ENCODE assay signal across 8 cellular contexts in genomic region chr18:48408727-48409590, GRCh38. TPM values are rescaled to one million over a fixed set of nuclear protein-coding genes. Genes with fewer than 3 reads are reported as not detected.
DNase-seq lines count a peak whose midpoint lies in the region; ATAC-seq and TF ChIP-seq lines count a peak whose summit lies in the region.

TSS of gene ZBTB7C (minus strand) at chr18:48409383.

- in situ Hi-C loops in KBM-7 (cut with MboI; ENCODE audit: low pct_unique_long_range_greater_than_20kb, low sequenced_read_pairs) = no loop called here

- H3K36me3 Mint-ChIP-seq in activated naive CD4-positive, alpha-beta T cell treated with anti-CD3 and anti-CD28 coated beads, Interleukin-2, amount 50 U/mL, for 72 hours = peaks cover 0 to 13% of the 10 kb centered on the region in 2 donors

- no peaks in the 10 kb centered on the region for H3K9me3 Mint-ChIP-seq in activated naive CD4-positive, alpha-beta T cell treated with anti-CD3 and anti-CD28 coated beads, Interleukin-2, amount 50 U/mL, for 72 hours

- no peak for TF ChIP-seq CTCF in GM10266 (IDR thresholded peaks at IDR 0.05; ENCODE audit: control insufficient read depth, insufficient read depth, low read depth, missing control alignments)

- DNase-seq in 8988T (peak; percentile 45), GM10266 (ENCODE audit: extremely low spot score) (peak; percentile 55), NCI-H1417 treated with DMSO at 0.1 percent for 48 hours (lab: John Stamatoyannopoulos, UW) (peak; percentile 11), left ventricle myocardium superior (peak; percentile 75), posterior cingulate gyrus (peak in 7 of 10 donors; percentile 25 to 91 (median 62)), KBM-7 (no peak)
- peak in 1 of 2 donors; percentile 35 for DNase-seq in activated naive CD4-positive, alpha-beta T cell treated with anti-CD3 and anti-CD28 coated beads, Interleukin-2, amount 50 U/mL, for 72 hours (ENCODE audit: low spot score in 2 of 2)

- ATAC-seq in activated naive CD4-positive, alpha-beta T cell treated with anti-CD3 and anti-CD28 coated beads, Interleukin-2, amount 50 U/mL, for 72 hours = peak; percentile 21 to 51
- ATAC-seq in left ventricle myocardium superior = peak; percentile 41
- no peak for ATAC-seq in HG03097 (IDR thresholded peaks at IDR 0.05; ENCODE audit: low FRiP score, unreplicated experiment)

- no peak within 1 kb of the TSS for H3K27ac Mint-ChIP-seq in activated naive CD4-positive, alpha-beta T cell treated with anti-CD3 and anti-CD28 coated beads, Interleukin-2, amount 50 U/mL, for 72 hours

- intact Hi-C loops in left ventricle myocardium superior (cut with micrococcal nuclease) (no loop called here), posterior cingulate gyrus (cut with DNase I) (no loop called here)

RNA-seq across cellular contexts. Expression of gene ZBTB7C, which starts in this region (rescaled TPM):
- total RNA-seq in activated naive CD4-positive, alpha-beta T cell treated with anti-CD3 and anti-CD28 coated beads, Interleukin-2, amount 50 U/mL, for 72 hours = not detected
- total RNA-seq in left ventricle myocardium superior = 2.1 TPM

Comparison
In these comparisons a context has a peak if more than half of its experiments do, and no peak if none do; other contexts are left out.
1. Peak in ATAC-seq in activated naive CD4-positive, alpha-beta T cell treated with anti-CD3 and anti-CD28 coated beads, Interleukin-2, amount 50 U/mL, for 72 hours; RNA of the gene not detected or under 1 TPM.